33 cellular contexts compared by ENCODE assay signal in the genomic region with DNA sequence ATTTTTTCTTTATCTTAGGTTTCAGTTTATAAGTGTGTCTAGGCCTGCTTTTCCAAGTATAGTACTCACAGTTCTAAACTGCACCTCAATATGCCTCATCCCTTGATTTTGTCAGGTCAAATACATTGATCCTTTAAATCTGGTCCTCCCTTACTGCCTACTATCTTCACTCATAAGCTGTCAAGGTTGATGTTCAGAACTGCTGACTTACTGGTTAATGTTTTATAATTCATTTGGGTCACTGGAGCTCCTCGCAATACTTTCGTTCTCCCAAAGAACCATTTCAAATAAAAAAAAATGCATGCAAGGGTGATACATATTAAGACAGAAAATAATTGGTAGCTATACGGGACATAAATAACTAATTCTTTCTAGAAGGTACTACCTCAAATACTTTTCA.
"Had no signal": no experiment of that assay in that cellular context is flagged by ENCODE, and none has a peak within 500 bp of the region (broad histone marks: within the 10 kb centered on the region; RNA-seq: fewer than 3 reads in every experiment).

No MANE protein-coding gene starts in this region.

- FAIRE-seq: colon had no signal

- H3K9me3 Mint-ChIP-seq: activated CD4-positive, alpha-beta memory T cell treated with anti-CD3 and anti-CD28 coated beads for 36 hours; activated CD4-positive, alpha-beta T cell treated with anti-CD3 and anti-CD28 coated beads, Interleukin-2, amount 10 ng/mL, durations not matched to agents 24 days and 14 days; activated T-cell treated with anti-CD3 and anti-CD28 coated beads, Interleukin-2, amount 50 U/mL, for 4 hours; activated T-helper 17 cell treated with anti-CD3 and anti-CD28 coated beads, Interleukin-2, amount 50 U/mL, for 72 hours; effector memory CD8-positive, alpha-beta T cell; T-helper 2 cell treated with Interferon-gamma antibody and Interleukin-4, amounts not matched to agents 5 μg/mL and 100 μg/mL, for 36 hours had no signal

- H3K27ac Mint-ChIP-seq: activated CD4-positive, alpha-beta memory T cell treated with anti-CD3 and anti-CD28 coated beads for 36 hours; activated CD4-positive, alpha-beta T cell treated with anti-CD3 and anti-CD28 coated beads for 36 hours; activated CD4-positive, alpha-beta T cell treated with anti-CD3 and anti-CD28 coated beads, Interleukin-2, amount 10 ng/mL, durations not matched to agents 24 days and 14 days; activated CD8-positive, alpha-beta memory T cell treated with anti-CD3 and anti-CD28 coated beads, Interleukin-2, amount 10 ng/mL, durations not matched to agents 7 days and 5 days; activated CD8-positive, alpha-beta T cell treated with anti-CD3 and anti-CD28 coated beads, Interleukin-2, amount 10 ng/mL, durations not matched to agents 7 days and 5 days; activated naive CD8-positive, alpha-beta T cell; activated T-helper 17 cell treated with anti-CD3 and anti-CD28 coated beads, Interleukin-2, amount 50 U/mL, for 72 hours; effector memory CD8-positive, alpha-beta T cell; T-helper 17 cell; T-helper 2 cell treated with Interferon-gamma antibody and Interleukin-4, amounts not matched to agents 5 μg/mL and 100 μg/mL, for 36 hours had no signal

- H3K27me3 ChIP-seq: body of pancreas, esophagus muscularis mucosa, foreskin keratinocyte, gastrocnemius medialis had no signal

- H3K27ac ChIP-seq: body of pancreas, esophagus muscularis mucosa, foreskin keratinocyte, gastrocnemius medialis had no signal

- DNase-seq: activated CD4-positive, alpha-beta memory T cell treated with anti-CD3 and anti-CD28 coated beads for 36 hours; activated CD4-positive, alpha-beta T cell treated with anti-CD3 and anti-CD28 coated beads for 36 hours; activated CD4-positive, alpha-beta T cell treated with anti-CD3 and anti-CD28 coated beads, Interleukin-2, amount 10 ng/mL, durations not matched to agents 24 days and 14 days; activated CD4-positive, CD25-positive, alpha-beta regulatory T cell; activated CD4-positive, CD25-positive, alpha-beta regulatory T cell treated with anti-CD3 and anti-CD28 coated beads, Interleukin-2, amount 50 U/mL, for 72 hours; activated CD8-positive, alpha-beta memory T cell treated with anti-CD3 and anti-CD28 coated beads, Interleukin-2, amount 10 ng/mL, durations not matched to agents 7 days and 5 days; activated CD8-positive, alpha-beta memory T cell treated with anti-CD3 and anti-CD28 coated beads, Interleukin-2, amount 50 U/mL, for 48 hours; activated CD8-positive, alpha-beta T cell treated with anti-CD3 and anti-CD28 coated beads, Interleukin-2, amount 10 ng/mL, durations not matched to agents 7 days and 5 days; activated effector memory CD4-positive, alpha-beta T cell treated with Interleukin-2 at 50 U/mL for 16 hours; activated gamma-delta T cell treated with Interleukin-2 at 50 U/mL for 16 hours; activated naive CD4-positive, alpha-beta T cell treated with anti-CD3 and anti-CD28 coated beads, Interleukin-2, amount 50 U/mL, for 16 hours; activated naive CD4-positive, alpha-beta T cell treated with Interleukin-2 at 50 U/mL for 16 hours; activated T-cell treated with anti-CD3 and anti-CD28 coated beads, Interleukin-2, amount 50 U/mL, for 4 hours; amniotic stem cell; anterior cingulate cortex; body of pancreas; caudate nucleus; cortex of kidney; dermis blood vessel endothelial cell; effector CD4-positive, alpha-beta T cell; effector memory CD8-positive, alpha-beta T cell; erythroblast; foreskin keratinocyte; gastrocnemius medialis; glutamatergic neuron; T-helper 1 cell; T-helper 17 cell; T1000 had no signal

- H3K27me3 Mint-ChIP-seq: activated CD4-positive, alpha-beta memory T cell treated with anti-CD3 and anti-CD28 coated beads for 36 hours; activated CD4-positive, alpha-beta T cell treated with anti-CD3 and anti-CD28 coated beads for 36 hours; activated CD4-positive, alpha-beta T cell treated with anti-CD3 and anti-CD28 coated beads, Interleukin-2, amount 10 ng/mL, durations not matched to agents 24 days and 14 days; activated CD8-positive, alpha-beta memory T cell treated with anti-CD3 and anti-CD28 coated beads, Interleukin-2, amount 10 ng/mL, durations not matched to agents 7 days and 5 days; activated naive CD8-positive, alpha-beta T cell; activated T-helper 17 cell treated with anti-CD3 and anti-CD28 coated beads, Interleukin-2, amount 50 U/mL, for 72 hours; effector memory CD8-positive, alpha-beta T cell; T-helper 17 cell had no signal

- H3K4me3 ChIP-seq: body of pancreas, esophagus muscularis mucosa, gastrocnemius medialis had no signal

- H3K4me1 ChIP-seq: body of pancreas, esophagus muscularis mucosa, foreskin keratinocyte, gastrocnemius medialis had no signal

- H3K36me3 ChIP-seq: gastrocnemius medialis had no signal

- H3K9me3 ChIP-seq: body of pancreas, esophagus muscularis mucosa, gastrocnemius medialis had no signal

- H3K4me3 Mint-ChIP-seq: activated CD4-positive, alpha-beta memory T cell treated with anti-CD3 and anti-CD28 coated beads for 36 hours; activated CD4-positive, alpha-beta T cell treated with anti-CD3 and anti-CD28 coated beads for 36 hours; activated CD4-positive, alpha-beta T cell treated with anti-CD3 and anti-CD28 coated beads, Interleukin-2, amount 10 ng/mL, durations not matched to agents 24 days and 14 days; activated CD8-positive, alpha-beta memory T cell treated with anti-CD3 and anti-CD28 coated beads, Interleukin-2, amount 10 ng/mL, durations not matched to agents 7 days and 5 days; activated CD8-positive, alpha-beta T cell treated with anti-CD3 and anti-CD28 coated beads, Interleukin-2, amount 10 ng/mL, durations not matched to agents 7 days and 5 days; activated naive CD8-positive, alpha-beta T cell; activated T-cell treated with anti-CD3 and anti-CD28 coated beads, Interleukin-2, amount 50 U/mL, for 4 hours; activated T-helper 17 cell treated with anti-CD3 and anti-CD28 coated beads, Interleukin-2, amount 50 U/mL, for 72 hours; effector memory CD8-positive, alpha-beta T cell; T-helper 17 cell; T-helper 2 cell treated with Interferon-gamma antibody and Interleukin-4, amounts not matched to agents 5 μg/mL and 100 μg/mL, for 36 hours had no signal

- ATAC-seq: activated CD4-positive, alpha-beta T cell treated with anti-CD3 and anti-CD28 coated beads for 36 hours; activated CD8-positive, alpha-beta memory T cell treated with anti-CD3 and anti-CD28 coated beads, Interleukin-2, amount 10 ng/mL, durations not matched to agents 7 days and 5 days; activated CD8-positive, alpha-beta T cell treated with anti-CD3 and anti-CD28 coated beads, Interleukin-2, amount 10 ng/mL, durations not matched to agents 7 days and 5 days; activated T-cell treated with anti-CD3 and anti-CD28 coated beads, Interleukin-2, amount 50 U/mL, for 4 hours; activated T-helper 17 cell treated with anti-CD3 and anti-CD28 coated beads, Interleukin-2, amount 50 U/mL, for 72 hours; body of pancreas; effector memory CD8-positive, alpha-beta T cell; foreskin keratinocyte; gastrocnemius medialis; T-helper 17 cell had no signal

- H3K4me1 Mint-ChIP-seq: activated CD4-positive, alpha-beta T cell treated with anti-CD3 and anti-CD28 coated beads for 36 hours; activated CD4-positive, alpha-beta T cell treated with anti-CD3 and anti-CD28 coated beads, Interleukin-2, amount 10 ng/mL, durations not matched to agents 24 days and 14 days; activated CD8-positive, alpha-beta memory T cell treated with anti-CD3 and anti-CD28 coated beads, Interleukin-2, amount 10 ng/mL, durations not matched to agents 7 days and 5 days; activated T-helper 17 cell treated with anti-CD3 and anti-CD28 coated beads, Interleukin-2, amount 50 U/mL, for 72 hours; T-helper 17 cell had no signal
